Comparison of ENCODE assay signal across 1 cellular context in the genomic region with DNA sequence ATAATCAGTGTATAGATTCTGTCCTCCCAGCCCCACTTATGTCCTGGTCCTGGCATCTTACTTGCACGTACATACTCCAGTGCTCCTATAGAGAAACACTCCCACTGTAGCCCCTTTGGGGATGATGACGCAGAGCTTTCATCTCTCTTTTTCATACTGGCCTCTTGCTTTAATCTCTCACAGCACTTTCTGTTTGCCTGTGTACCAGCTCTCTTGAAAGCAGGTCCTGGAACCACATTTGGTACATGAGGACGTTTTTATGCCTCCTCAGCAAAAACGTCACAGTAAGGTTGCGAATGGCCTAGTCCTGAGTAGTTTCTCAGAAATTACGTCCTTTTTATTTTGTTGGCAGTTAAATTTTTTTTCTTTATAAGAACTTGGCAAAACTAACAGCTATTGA.
TF ChIP-seq lines count a peak whose summit lies in the region.

No MANE protein-coding gene starts in this region.

TF ChIP-seq in H1, 55 proteins besides CTCF, POLR2A, EP300 and RAD21:
- TF ChIP-seq MAFK (IDR thresholded peaks at IDR 0.05; ENCODE audit: low read depth, low read length) (peak; percentile 54), ZNF274 (IDR thresholded peaks at IDR 0.05; ENCODE audit: borderline replicate concordance, extremely low read depth, low read length) (no peak)
